Comparison of ENCODE assay signal across 11 cellular contexts in the genomic region with DNA sequence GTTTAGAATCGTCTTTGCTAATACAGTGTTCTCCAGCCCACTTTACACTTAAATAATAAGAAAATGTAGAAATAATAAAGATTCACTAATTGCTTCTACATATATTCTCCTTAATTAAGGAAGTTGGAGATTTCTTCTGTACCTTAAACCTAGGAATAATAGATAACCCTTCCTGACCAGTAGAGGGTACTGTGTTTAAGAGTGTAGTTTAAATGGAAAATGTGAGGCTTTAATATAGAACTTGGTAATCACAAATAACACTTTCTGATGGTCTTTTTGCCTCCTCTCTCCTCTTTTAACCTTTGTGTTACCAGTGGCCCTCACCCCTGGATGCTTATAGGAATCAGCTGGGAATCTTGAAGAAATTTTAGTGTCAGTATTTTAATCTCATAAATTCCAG. TPM values are rescaled to one million over a fixed set of nuclear protein-coding genes. Genes with fewer than 3 reads are reported as not detected.
A peak's percentile ranks its signal among the peaks of the same experiment; 100 is the strongest.
DNase-seq lines count a peak whose midpoint lies in the region; ATAC-seq and TF ChIP-seq lines count a peak whose summit lies in the region.
"Had no signal": no experiment of that assay in that cellular context is flagged by ENCODE, and none has a peak within 500 bp of the region (broad histone marks: within the 10 kb centered on the region; RNA-seq: fewer than 3 reads in every experiment).

No MANE protein-coding gene starts in this region.

- peaks cover 6% of the 10 kb centered on the region for H3K36me3 Mint-ChIP-seq in activated naive CD8-positive, alpha-beta T cell treated with anti-CD3 and anti-CD28 coated beads for 36 hours
- peaks cover 48% of the 10 kb centered on the region for H3K36me3 Mint-ChIP-seq in effector memory CD8-positive, alpha-beta T cell (ENCODE audit: insufficient read depth)

- H3K4me1 ChIP-seq in liver (ENCODE audit: control insufficient read depth in 4 of 4, insufficient read depth in 4 of 4, low read length in 3 of 4): no peaks in the 10 kb centered on the region
- H3K4me1 ChIP-seq: SJSA1 had no signal

- peak; percentile 69 for TF ChIP-seq CTCF in C4-2B (conservative IDR thresholded peaks at IDR 0.05)
- peak; percentile 34 for TF ChIP-seq CTCF in liver (IDR thresholded peaks at IDR 0.05; ENCODE audit: low read depth, low read length, missing input control)

- no peaks in the 10 kb centered on the region for H3K27me3 ChIP-seq in liver (ENCODE audit: control insufficient read depth in 4 of 4, insufficient read depth in 4 of 4, low read length in 3 of 4)
- H3K27me3 ChIP-seq: SJSA1 had no signal

- no peaks in the 10 kb centered on the region for H3K9me3 ChIP-seq in liver (ENCODE audit: control insufficient read depth in 4 of 4, low read length in 3 of 4)
- H3K9me3 ChIP-seq: SJSA1 had no signal

- peak; percentile 65 to 73 for TF ChIP-seq RAD21 in liver (IDR thresholded peaks at IDR 0.05)

- H3K27ac ChIP-seq in C4-2B (no peak overlapping the region), liver (ENCODE audit: low read depth in 1 of 2, low read length in 2 of 2) (no peak overlapping the region)
- H3K27ac ChIP-seq: SJSA1 had no signal

- H3K9ac ChIP-seq in liver (ENCODE audit: low read depth in 1 of 2, low read length in 2 of 2): no peak overlapping the region

- peak overlapping the region; percentile 42 for H3K27ac Mint-ChIP-seq in activated naive CD8-positive, alpha-beta T cell treated with anti-CD3 and anti-CD28 coated beads for 36 hours
- H3K27ac Mint-ChIP-seq in effector memory CD8-positive, alpha-beta T cell: no peak overlapping the region
- H3K27ac Mint-ChIP-seq: stimulated activated naive CD8-positive, alpha-beta T cell treated with anti-CD3 and anti-CD28 coated beads, Interleukin-15, amount 100 ng/mL, for 72 hours had no signal

- no peaks in the 10 kb centered on the region for H3K9me3 Mint-ChIP-seq in activated naive CD8-positive, alpha-beta T cell treated with anti-CD3 and anti-CD28 coated beads for 36 hours
- H3K9me3 Mint-ChIP-seq in effector memory CD8-positive, alpha-beta T cell: no peaks in the 10 kb centered on the region
- H3K9me3 Mint-ChIP-seq: stimulated activated naive CD8-positive, alpha-beta T cell treated with anti-CD3 and anti-CD28 coated beads, Interleukin-15, amount 100 ng/mL, for 72 hours had no signal

- peak; percentile 12 for DNase-seq in HuH-7 (ENCODE audit: low spot score)
- no peak for DNase-seq in activated naive CD8-positive, alpha-beta T cell treated with anti-CD3 and anti-CD28 coated beads for 36 hours
- DNase-seq in NCI-H526 treated with DMSO at 0.1 percent for 48 hours (lab: John Stamatoyannopoulos, UW): no peak
- no peak for DNase-seq in NCI-H1048 (lab: John Stamatoyannopoulos, UW)
- no peak for DNase-seq in iPS-NIHi7 (ENCODE audit: extremely low spot score)
- DNase-seq in effector memory CD8-positive, alpha-beta T cell: no peak
- DNase-seq: anterior cingulate cortex; stimulated activated naive CD8-positive, alpha-beta T cell treated with anti-CD3 and anti-CD28 coated beads, Interleukin-15, amount 100 ng/mL, for 72 hours had no signal

- H3K36me3 ChIP-seq in liver (ENCODE audit: control insufficient read depth in 4 of 4, insufficient read depth in 3 of 4, low read depth in 1 of 4, low read length in 3 of 4): peaks cover 6 to 35% (median 26%) of the 10 kb centered on the region in 4 donors

- H3K4me1 Mint-ChIP-seq in activated naive CD8-positive, alpha-beta T cell treated with anti-CD3 and anti-CD28 coated beads for 36 hours: no peaks in the 10 kb centered on the region
- H3K4me1 Mint-ChIP-seq in effector memory CD8-positive, alpha-beta T cell (ENCODE audit: low read depth in 2 of 2): peaks cover 0 to 10% of the 10 kb centered on the region in 2 donors
- H3K4me1 Mint-ChIP-seq: stimulated activated naive CD8-positive, alpha-beta T cell treated with anti-CD3 and anti-CD28 coated beads, Interleukin-15, amount 100 ng/mL, for 72 hours had no signal

- H3K4me3 ChIP-seq in liver (ENCODE audit: low read depth in 1 of 3, low read length in 3 of 3): no peak overlapping the region
- H3K4me3 ChIP-seq: SJSA1 had no signal

- no peaks in the 10 kb centered on the region for H3K27me3 Mint-ChIP-seq in activated naive CD8-positive, alpha-beta T cell treated with anti-CD3 and anti-CD28 coated beads for 36 hours
- H3K27me3 Mint-ChIP-seq in effector memory CD8-positive, alpha-beta T cell: no peaks in the 10 kb centered on the region
- H3K27me3 Mint-ChIP-seq: stimulated activated naive CD8-positive, alpha-beta T cell treated with anti-CD3 and anti-CD28 coated beads, Interleukin-15, amount 100 ng/mL, for 72 hours had no signal

- 85% methylated on average over 1 of the region's 1 CpG for WGBS in liver

- no peak overlapping the region for H3K4me3 Mint-ChIP-seq in activated naive CD8-positive, alpha-beta T cell treated with anti-CD3 and anti-CD28 coated beads for 36 hours
- no peak overlapping the region for H3K4me3 Mint-ChIP-seq in effector memory CD8-positive, alpha-beta T cell
- H3K4me3 Mint-ChIP-seq: stimulated activated naive CD8-positive, alpha-beta T cell treated with anti-CD3 and anti-CD28 coated beads, Interleukin-15, amount 100 ng/mL, for 72 hours had no signal

- ATAC-seq in effector memory CD8-positive, alpha-beta T cell (replicated peaks): no peak
- ATAC-seq: stimulated activated naive CD8-positive, alpha-beta T cell treated with anti-CD3 and anti-CD28 coated beads, Interleukin-15, amount 100 ng/mL, for 72 hours had no signal

TF ChIP-seq in liver, 16 proteins besides CTCF, POLR2A, EP300 and RAD21:
- TF ChIP-seq, protein P1, sequence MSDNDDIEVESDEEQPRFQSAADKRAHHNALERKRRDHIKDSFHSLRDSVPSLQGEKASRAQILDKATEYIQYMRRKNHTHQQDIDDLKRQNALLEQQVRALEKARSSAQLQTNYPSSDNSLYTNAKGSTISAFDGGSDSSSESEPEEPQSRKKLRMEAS (IDR thresholded peaks at IDR 0.05): no peak
- no peak for TF ChIP-seq HNF4A (conservative IDR thresholded peaks at IDR 0.05)
- TF ChIP-seq HNF4G (IDR thresholded peaks at IDR 0.05): no peak
- TF ChIP-seq, protein P2, sequence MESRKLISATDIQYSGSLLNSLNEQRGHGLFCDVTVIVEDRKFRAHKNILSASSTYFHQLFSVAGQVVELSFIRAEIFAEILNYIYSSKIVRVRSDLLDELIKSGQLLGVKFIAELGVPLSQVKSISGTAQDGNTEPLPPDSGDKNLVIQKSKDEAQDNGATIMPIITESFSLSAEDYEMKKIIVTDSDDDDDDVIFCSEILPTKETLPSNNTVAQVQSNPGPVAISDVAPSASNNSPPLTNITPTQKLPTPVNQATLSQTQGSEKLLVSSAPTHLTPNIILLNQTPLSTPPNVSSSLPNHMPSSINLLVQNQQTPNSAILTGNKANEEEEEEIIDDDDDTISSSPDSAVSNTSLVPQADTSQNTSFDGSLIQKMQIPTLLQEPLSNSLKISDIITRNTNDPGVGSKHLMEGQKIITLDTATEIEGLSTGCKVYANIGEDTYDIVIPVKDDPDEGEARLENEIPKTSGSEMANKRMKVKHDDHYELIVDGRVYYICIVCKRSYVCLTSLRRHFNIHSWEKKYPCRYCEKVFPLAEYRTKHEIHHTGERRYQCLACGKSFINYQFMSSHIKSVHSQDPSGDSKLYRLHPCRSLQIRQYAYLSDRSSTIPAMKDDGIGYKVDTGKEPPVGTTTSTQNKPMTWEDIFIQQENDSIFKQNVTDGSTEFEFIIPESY (IDR thresholded peaks at IDR 0.05): no peak
- TF ChIP-seq SP1 (IDR thresholded peaks at IDR 0.05): no peak
- no peak for TF ChIP-seq FOXA1 (IDR thresholded peaks at IDR 0.05)
- TF ChIP-seq GABPA (IDR thresholded peaks at IDR 0.05 in 1 of 2, conservative IDR thresholded peaks at IDR 0.05 in 1 of 2): no peak
TF ChIP-seq in liver: peak in this region for 0.

RNA-seq across cellular contexts. Expression of a gene that starts 20.7 kb away (rescaled TPM):
- 100 to 1,000 TPM; 134 TPM for total RNA-seq in activated naive CD8-positive, alpha-beta T cell treated with anti-CD3 and anti-CD28 coated beads for 36 hours
- total RNA-seq in liver: 10 to 100 TPM; 32.2 to 33.9 TPM
- 100 to 1,000 TPM in 1 of 2 donors, 10 to 100 TPM in 1; 48.3 to 132 TPM for polyA plus RNA-seq in liver

RNA-seq across cellular contexts. Expression of a gene that starts 39.1 kb away (rescaled TPM):
- 1 to 10 TPM; 2.6 to 3.2 TPM for total RNA-seq in activated naive CD8-positive, alpha-beta T cell treated with anti-CD3 and anti-CD28 coated beads for 36 hours
- 10 to 100 TPM in 1 of 2 donors, 1 to 10 TPM in 1; 7.0 to 63.3 TPM for total RNA-seq in liver
- polyA plus RNA-seq in liver: 10 to 100 TPM; 27.9 to 37.2 TPM
